ENCODE assay signal across 8 cellular contexts in the genomic region with DNA sequence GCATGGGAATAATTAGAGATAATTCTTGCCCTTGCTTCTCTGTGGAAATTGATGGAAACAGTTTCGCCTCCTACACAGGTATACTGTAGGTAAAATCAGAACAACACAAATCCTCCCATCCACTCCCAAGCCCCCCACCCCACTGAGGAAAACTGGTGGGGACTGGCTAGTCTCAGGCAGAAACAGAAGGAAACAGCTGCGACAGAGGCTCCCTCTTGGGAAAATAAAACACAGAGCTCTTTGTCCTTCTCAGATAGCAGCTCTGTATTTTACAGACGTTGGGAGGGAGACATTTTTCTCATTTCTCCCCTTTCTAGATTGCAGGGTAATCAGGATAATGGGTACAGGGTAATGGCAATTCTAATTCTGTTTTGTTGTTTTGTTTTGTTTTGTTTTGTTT. TPM values are rescaled to one million over a fixed set of nuclear protein-coding genes. Genes with fewer than 3 reads are reported as not detected.
DNase-seq lines count a peak whose midpoint lies in the region; ATAC-seq and TF ChIP-seq lines count a peak whose summit lies in the region.

No MANE protein-coding gene starts in this region.

- H3K27ac ChIP-seq in OCI-LY3 (ENCODE audit: low read length) (no peak overlapping the region; the same call in 1 of the 2 replicates), esophagus squamous epithelium (peak overlapping the region in 3 of 4 donors; percentile 5 to 79 (median 78)), brain microvascular endothelial cell (no peak overlapping the region)

- no peak for DNase-seq in GM12864 (ENCODE audit: low read depth)
- no peak for DNase-seq in esophagus squamous epithelium (lab: John Stamatoyannopoulos, UW)
- DNase-seq in progenitor cell of endocrine pancreas (ENCODE audit: low spot score, unreplicated experiment), result no peak
- DNase-seq in nucleus accumbens (lab: John Stamatoyannopoulos, UW), result no peak
- no peak for DNase-seq in brain microvascular endothelial cell
- DNase-seq in NCI-H1048 (lab: John Stamatoyannopoulos, UW), result no peak

- peaks cover 8% of the 10 kb centered on the region for H3K4me1 Mint-ChIP-seq in progenitor cell of endocrine pancreas (ENCODE audit: low read depth)

- TF ChIP-seq POLR2A in esophagus squamous epithelium (IDR thresholded peaks at IDR 0.05), result no peak

- H4K20me1 ChIP-seq in OCI-LY3 (ENCODE audit: insufficient read depth, low read length), result no peaks in the 10 kb centered on the region

- peaks cover 22% of the 10 kb centered on the region for H3K27me3 Mint-ChIP-seq in progenitor cell of endocrine pancreas

- H3K36me3 ChIP-seq in OCI-LY3 (replicated peaks; ENCODE audit: low read depth, low read length) (no peaks in the 10 kb centered on the region), esophagus squamous epithelium (no peaks in the 10 kb centered on the region), brain microvascular endothelial cell (replicated peaks) (no peaks in the 10 kb centered on the region)

- no peak for ATAC-seq in HG03139 (IDR thresholded peaks at IDR 0.05; ENCODE audit: unreplicated experiment)

- H3K79me2 ChIP-seq in OCI-LY3 (ENCODE audit: low read length), result no peaks in the 10 kb centered on the region; the same call in 1 of the 2 replicates

- H3K4me1 ChIP-seq in OCI-LY3 (ENCODE audit: low read length), result peaks cover 13% of the 10 kb centered on the region
- H3K4me1 ChIP-seq in esophagus squamous epithelium, result peaks cover 0 to 26% (median 5%) of the 10 kb centered on the region in 3 donors

- intact Hi-C loops in esophagus squamous epithelium (cut with DNase I), result no loop called here

- peak overlapping the region; percentile 91 for H3K4me3 ChIP-seq in GM12864 (ENCODE audit: low read depth, low read length)
- H3K4me3 ChIP-seq in OCI-LY3 (ENCODE audit: low read length), result peak overlapping the region; percentile 85
- peak overlapping the region in 3 of 4 donors; percentile 61 to 82 (median 62) for H3K4me3 ChIP-seq in esophagus squamous epithelium
- no peak overlapping the region for H3K4me3 ChIP-seq in brain microvascular endothelial cell (ENCODE audit: low read depth, low read length)

- TF ChIP-seq CTCF in GM12864 (IDR thresholded peaks at IDR 0.05; ENCODE audit: low read depth, low read length, missing control alignments) (no peak), OCI-LY3 (IDR thresholded peaks at IDR 0.05; ENCODE audit: low read depth, low read length) (peak; percentile 20; the same call in 1 of the 2 replicates), esophagus squamous epithelium (IDR thresholded peaks at IDR 0.05) (no peak), progenitor cell of endocrine pancreas (IDR thresholded peaks at IDR 0.05; ENCODE audit: unreplicated experiment) (no peak), brain microvascular endothelial cell (IDR thresholded peaks at IDR 0.05; ENCODE audit: low read depth, low read length, missing control alignments) (no peak)

- H3K4me3 Mint-ChIP-seq in progenitor cell of endocrine pancreas (ENCODE audit: low read depth), result peak overlapping the region; percentile 79

- H3K9me3 ChIP-seq in OCI-LY3 (ENCODE audit: insufficient read depth, low read length) (no peaks in the 10 kb centered on the region), esophagus squamous epithelium (no peaks in the 10 kb centered on the region)

- in situ Hi-C loops in brain microvascular endothelial cell (cut with HindIII; ENCODE audit: low pct_ligation_motif_present, low sequenced_read_pairs), result no loop called here

- H2AFZ ChIP-seq in OCI-LY3 (ENCODE audit: low read depth, low read length), result peak overlapping the region; percentile 80; the same call in 1 of the 2 replicates

- peak overlapping the region; percentile 92 for H3K27ac Mint-ChIP-seq in progenitor cell of endocrine pancreas

- peak overlapping the region; percentile 89 for H3K4me2 ChIP-seq in OCI-LY3 (ENCODE audit: low read length)

- H3K9ac ChIP-seq in OCI-LY3 (ENCODE audit: low read length), result peak overlapping the region; percentile 88

- H3K36me3 Mint-ChIP-seq in progenitor cell of endocrine pancreas (ENCODE audit: insufficient read depth), result no peaks in the 10 kb centered on the region

- WGBS in esophagus squamous epithelium, 2 donors, result 43 to 66% methylated on average over 2 to 3 of the region's 3 CpGs

- no peaks in the 10 kb centered on the region for H3K9me3 Mint-ChIP-seq in progenitor cell of endocrine pancreas (ENCODE audit: low read depth)

- no peaks in the 10 kb centered on the region for H3K27me3 ChIP-seq in OCI-LY3 (ENCODE audit: low read depth, low read length)
- peaks cover 0 to 43% (median 0%) of the 10 kb centered on the region in 4 donors for H3K27me3 ChIP-seq in esophagus squamous epithelium
- H3K27me3 ChIP-seq in brain microvascular endothelial cell (replicated peaks), result peaks cover 24% of the 10 kb centered on the region

RNA-seq across cellular contexts. Expression of a gene that starts 1.1 kb away (rescaled TPM):
- total RNA-seq in esophagus squamous epithelium, result 1 to 10 TPM; 2.7 to 7.6 (median 5.8) TPM
- total RNA-seq in progenitor cell of endocrine pancreas, result 32.4 and 33.6 TPM in 2 replicates

RNA-seq across cellular contexts. Expression of a gene that starts 15.2 kb away (rescaled TPM):
- total RNA-seq in esophagus squamous epithelium (1 to 10 TPM; 1.3 to 5.0 (median 3.7) TPM), progenitor cell of endocrine pancreas (16.6 and 17.7 TPM in 2 replicates)

Comparison
In these comparisons a context has a peak if more than half of its experiments do, and no peak if none do; other contexts are left out.
1. H3K27ac ChIP-seq: peak in esophagus squamous epithelium (3 of 4); none in OCI-LY3 (single experiment) and brain microvascular endothelial cell (single experiment).